19 cellular contexts compared by ENCODE assay signal in genomic region chr5:124210106-124210918, GRCh38.
"Had no signal": no experiment of that assay in that cellular context is flagged by ENCODE, and none has a peak within 500 bp of the region (broad histone marks: within the 10 kb centered on the region; RNA-seq: fewer than 3 reads in every experiment).

No MANE protein-coding gene starts in this region.

- H3K27me3 ChIP-seq: esophagus squamous epithelium, heart left ventricle, left lung, sigmoid colon, testis, vagina had no signal

- H3K4me1 ChIP-seq: esophagus squamous epithelium, left lung, psoas muscle, sigmoid colon, testis, vagina had no signal

- H3K27ac ChIP-seq: esophagus squamous epithelium, heart left ventricle, left lung, psoas muscle, sigmoid colon, testis, vagina, VCaP had no signal

- H3K4me1 Mint-ChIP-seq: activated naive CD8-positive, alpha-beta T cell treated with anti-CD3 and anti-CD28 coated beads, Interleukin-2, amount 10 ng/mL, durations not matched to agents 7 days and 5 days; stimulated activated naive CD8-positive, alpha-beta T cell treated with anti-CD3 and anti-CD28 coated beads, Interleukin-15, amount 100 ng/mL, for 72 hours had no signal

- H3K4me3 Mint-ChIP-seq: activated CD8-positive, alpha-beta T cell treated with anti-CD3 and anti-CD28 coated beads for 36 hours; activated naive CD8-positive, alpha-beta T cell treated with anti-CD3 and anti-CD28 coated beads, Interleukin-2, amount 10 ng/mL, durations not matched to agents 7 days and 5 days; nephron; stimulated activated naive CD8-positive, alpha-beta T cell treated with anti-CD3 and anti-CD28 coated beads, Interleukin-15, amount 100 ng/mL, for 72 hours had no signal

- H3K4me3 ChIP-seq: esophagus squamous epithelium, heart left ventricle, left lung, psoas muscle, sigmoid colon, testis, vagina had no signal

- H3K36me3 ChIP-seq: esophagus squamous epithelium, heart left ventricle, left lung, sigmoid colon, vagina had no signal

- DNase-seq: activated CD4-positive, alpha-beta T cell treated with anti-CD3 and anti-CD28 coated beads for 4 hours; activated CD8-positive, alpha-beta memory T cell treated with anti-CD3 and anti-CD28 coated beads, Interleukin-2, amount 50 U/mL, for 4 hours; activated CD8-positive, alpha-beta T cell treated with anti-CD3 and anti-CD28 coated beads for 36 hours; activated naive CD8-positive, alpha-beta T cell treated with anti-CD3 and anti-CD28 coated beads, Interleukin-2, amount 10 ng/mL, durations not matched to agents 7 days and 5 days; aorta; esophagus squamous epithelium; foreskin fibroblast; heart left ventricle; left lung; psoas muscle; sigmoid colon; stimulated activated CD4-positive, alpha-beta T cell treated with anti-CD3 and anti-CD28 coated beads, Interleukin-12 subunit alpha, Interleukin-12 subunit beta, amount 100 ng/mL, for 4 hours; stimulated activated naive CD8-positive, alpha-beta T cell treated with anti-CD3 and anti-CD28 coated beads, Interleukin-15, amount 100 ng/mL, for 72 hours; testis had no signal

- ATAC-seq: activated CD8-positive, alpha-beta T cell treated with anti-CD3 and anti-CD28 coated beads for 36 hours; heart left ventricle; left lung; psoas muscle; stimulated activated naive CD8-positive, alpha-beta T cell treated with anti-CD3 and anti-CD28 coated beads, Interleukin-15, amount 100 ng/mL, for 72 hours had no signal

- H3K27me3 Mint-ChIP-seq: activated CD8-positive, alpha-beta T cell treated with anti-CD3 and anti-CD28 coated beads for 36 hours; activated naive CD8-positive, alpha-beta T cell treated with anti-CD3 and anti-CD28 coated beads, Interleukin-2, amount 10 ng/mL, durations not matched to agents 7 days and 5 days; stimulated activated naive CD8-positive, alpha-beta T cell treated with anti-CD3 and anti-CD28 coated beads, Interleukin-15, amount 100 ng/mL, for 72 hours had no signal

- H3K9me3 ChIP-seq: esophagus squamous epithelium, psoas muscle, sigmoid colon, testis, vagina had no signal

- FAIRE-seq: bronchial epithelial cell, islet of Langerhans had no signal

- H3K27ac Mint-ChIP-seq: activated CD8-positive, alpha-beta T cell treated with anti-CD3 and anti-CD28 coated beads for 36 hours; activated naive CD8-positive, alpha-beta T cell treated with anti-CD3 and anti-CD28 coated beads, Interleukin-2, amount 10 ng/mL, durations not matched to agents 7 days and 5 days; nephron; stimulated activated naive CD8-positive, alpha-beta T cell treated with anti-CD3 and anti-CD28 coated beads, Interleukin-15, amount 100 ng/mL, for 72 hours had no signal
